In the genomic region with DNA sequence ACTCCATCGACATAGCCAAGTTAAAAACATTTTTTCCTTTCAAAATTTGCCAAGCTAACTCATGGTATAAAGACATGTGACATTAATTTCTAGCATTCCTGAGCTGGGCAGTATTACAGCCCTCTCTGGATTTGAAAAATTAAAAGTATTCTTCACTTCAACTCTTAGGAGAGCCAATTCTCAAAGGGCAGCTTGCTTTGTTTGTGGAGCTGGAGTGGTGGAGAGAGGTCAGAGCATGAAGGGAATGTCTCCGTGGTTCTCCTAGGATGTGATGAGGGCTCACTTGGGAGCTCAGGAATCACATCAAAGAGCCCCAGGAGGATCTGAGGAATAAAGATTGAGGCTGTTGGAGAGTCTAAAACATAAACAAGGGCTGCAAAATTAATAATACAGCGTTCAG, we compare ENCODE assay signal across 18 cellular contexts. TPM values are rescaled to one million over a fixed set of nuclear protein-coding genes. Genes with fewer than 3 reads are reported as not detected.
A peak's percentile ranks its signal among the peaks of the same experiment; 100 is the strongest.
DNase-seq lines count a peak whose midpoint lies in the region; ATAC-seq, FAIRE-seq and TF ChIP-seq lines count a peak whose summit lies in the region.
"Had no signal": no experiment of that assay in that cellular context is flagged by ENCODE, and none has a peak within 500 bp of the region (broad histone marks: within the 10 kb centered on the region; RNA-seq: fewer than 3 reads in every experiment).

No MANE protein-coding gene starts in this region.

- H2BK5ac ChIP-seq in IMR-90 (ENCODE audit: low read depth, low read length, poor library complexity, severe bottlenecking) = no peak overlapping the region

- in situ Hi-C loops in IMR-90 (cut with MboI; ENCODE audit: low sequenced_read_pairs) = no loop called here

- TF ChIP-seq POLR2A in IMR-90 (IDR thresholded peaks at IDR 0.05; ENCODE audit: low read depth, low read length) (no peak), body of pancreas (IDR thresholded peaks at IDR 0.05) (no peak)

- H3K9me3 ChIP-seq in IMR-90 (ENCODE audit: control insufficient read depth, insufficient read depth, low read length) (no peaks in the 10 kb centered on the region), osteoblast (ENCODE audit: low read depth, low read length) (no peaks in the 10 kb centered on the region), body of pancreas (peaks cover 0 to 6% (median 0%) of the 10 kb centered on the region in 3 donors)

- H2AFZ ChIP-seq in IMR-90 (replicated peaks; ENCODE audit: low read length, poor library complexity) (no peak overlapping the region), osteoblast (ENCODE audit: low read length) (no peak overlapping the region)
- H2AFZ ChIP-seq: GM23248 had no signal

- H3K9me1 ChIP-seq in IMR-90 (ENCODE audit: insufficient read depth, low read length) = no peaks in the 10 kb centered on the region

- peak; percentile 56 for ATAC-seq in IMR-90 (ENCODE audit: low read depth)
- ATAC-seq in body of pancreas = no peak
- ATAC-seq: HCT116, HepG2 had no signal

- no peak for TF ChIP-seq RAD21 in IMR-90 (IDR thresholded peaks at IDR 0.05; ENCODE audit: low read length)

- DNase-seq in IMR-90 = no peak
- peak; percentile 25 for DNase-seq in epidermal melanocyte (ENCODE audit: insufficient read length, low spot score)
- DNase-seq in osteoblast (ENCODE audit: insufficient read length, low spot score, missing footprints) = peak; percentile 21
- no peak for DNase-seq in urothelium cell line (ENCODE audit: low spot score)
- DNase-seq in body of pancreas = no peak
- no peak for DNase-seq in stimulated activated CD4-positive, alpha-beta T cell treated with anti-CD3 and anti-CD28 coated beads, Interleukin-4, amount 100 ng/mL, for 4 hours
- DNase-seq in NOMO-1 treated with dmso at 0.1 percent for 144 hours (lab: John Stamatoyannopoulos, UW; ENCODE audit: unreplicated experiment) = no peak
- DNase-seq: ACHN; CD4-positive, CD25-positive, alpha-beta regulatory T cell; GM23248 had no signal

- no peak overlapping the region for H4K91ac ChIP-seq in IMR-90 (ENCODE audit: insufficient read depth, low read depth, low read length)

- H2BK120ac ChIP-seq in IMR-90 (ENCODE audit: low read depth, low read length) = no peak overlapping the region

- H4K20me1 ChIP-seq in IMR-90 (ENCODE audit: insufficient read depth, low read length) = no peaks in the 10 kb centered on the region
- H4K20me1 ChIP-seq in osteoblast (ENCODE audit: insufficient read depth, low read length) = no peaks in the 10 kb centered on the region
- H4K20me1 ChIP-seq: BLaER1 treated with 17β-estradiol and CSF1 and Interleukin-3, amounts not matched to agents 10 nM and 100 nM had no signal

- CTCF ChIA-PET in IMR-90 (lab: Yijun Ruan, JAX) = no interaction called here

- TF ChIP-seq CTCF in IMR-90 (conservative IDR thresholded peaks at IDR 0.05; ENCODE audit: low read depth, low read length) = no peak
- no peak for TF ChIP-seq CTCF in osteoblast (IDR thresholded peaks at IDR 0.05; ENCODE audit: extremely low read depth, low read depth, low read length)
- TF ChIP-seq CTCF in body of pancreas (IDR thresholded peaks at IDR 0.05) = no peak

- peak; percentile 23 for FAIRE-seq in urothelium cell line (lab: Jason Lieb, UNC)
- FAIRE-seq: GM12891, H54, HepG2 had no signal

- H3K27ac ChIP-seq in IMR-90 (ENCODE audit: insufficient read depth, low read length) (no peak overlapping the region), osteoblast (ENCODE audit: low read depth, low read length) (no peak overlapping the region), body of pancreas (no peak overlapping the region)
- H3K27ac ChIP-seq: BLaER1 treated with 17β-estradiol and CSF1 and Interleukin-3, amounts not matched to agents 10 nM and 100 nM; GM23248 had no signal

- intact Hi-C loops in IMR-90 (cut with micrococcal nuclease) = no loop called here
- intact Hi-C loops in body of pancreas (cut with DNase I) = no loop called here

- no peak overlapping the region for H3K14ac ChIP-seq in IMR-90 (replicated peaks; ENCODE audit: low read depth, low read length)

- no peak overlapping the region for H2AK5ac ChIP-seq in IMR-90 (ENCODE audit: low read depth, low read length)

- H3K23ac ChIP-seq in IMR-90 (ENCODE audit: low read depth, low read length) = no peak overlapping the region

- H3K79me2 ChIP-seq in osteoblast (ENCODE audit: insufficient read depth, low read length) = no peaks in the 10 kb centered on the region

- no peak overlapping the region for H2BK20ac ChIP-seq in IMR-90 (ENCODE audit: low read depth, low read length)

- POLR2A ChIA-PET in IMR-90 (lab: Charles Lee; ENCODE audit: unreplicated experiment) = no interaction called here

- H3K79me1 ChIP-seq in IMR-90 (ENCODE audit: low read depth in 1 of 2, low read length in 2 of 2) = no peaks in the 10 kb centered on the region

- H3K56ac ChIP-seq in IMR-90 (ENCODE audit: extremely low read depth, insufficient read depth, low read length) = no peak overlapping the region

- H2AK9ac ChIP-seq in IMR-90 (replicated peaks; ENCODE audit: low read depth, low read length, poor library complexity) = no peak overlapping the region

- H3K4ac ChIP-seq in IMR-90 (ENCODE audit: low read depth, low read length) = no peak overlapping the region

- WGBS in IMR-90 (ENCODE audit: extremely low coverage in 2 of 2, insufficient read length in 1 of 2), 2 experiments = no CpG with 5 or more reads among the region's 3 CpGs
- 58 to 65% methylated on average over 3 of the region's 3 CpGs for WGBS in body of pancreas, 2 donors

- H4K5ac ChIP-seq in IMR-90 (ENCODE audit: low read depth, low read length) = no peak overlapping the region

- H3K4me1 ChIP-seq in IMR-90 (ENCODE audit: control insufficient read depth, insufficient read depth, low read length) = no peaks in the 10 kb centered on the region
- H3K4me1 ChIP-seq in osteoblast (ENCODE audit: insufficient read depth, low read length) = no peaks in the 10 kb centered on the region
- no peaks in the 10 kb centered on the region for H3K4me1 ChIP-seq in body of pancreas

- H4K8ac ChIP-seq in IMR-90 (ENCODE audit: low read depth in 2 of 2, low read length in 2 of 2) = no peak overlapping the region

- no peak overlapping the region for H2BK15ac ChIP-seq in IMR-90 (ENCODE audit: low read depth, low read length)

- no TSS peak for BruUV-seq in IMR-90 (replicated peaks; lab: Mats Ljungman, UMichigan)

- H3K27me3 ChIP-seq in IMR-90 (ENCODE audit: control insufficient read depth, insufficient read depth, low read length) (peaks cover 2% of the 10 kb centered on the region), osteoblast (ENCODE audit: insufficient read depth, low read length) (no peaks in the 10 kb centered on the region), body of pancreas (no peaks in the 10 kb centered on the region)
- H3K27me3 ChIP-seq: BLaER1 treated with 17β-estradiol and CSF1 and Interleukin-3, amounts not matched to agents 10 nM and 100 nM had no signal

- H3K4me3 ChIP-seq in IMR-90 (ENCODE audit: insufficient read depth, low read depth, low read length) = no peak overlapping the region
- H3K4me3 ChIP-seq in osteoblast (ENCODE audit: insufficient read depth, low read length) = no peak overlapping the region
- no peak overlapping the region for H3K4me3 ChIP-seq in body of pancreas
- H3K4me3 ChIP-seq: BLaER1 treated with 17β-estradiol and CSF1 and Interleukin-3, amounts not matched to agents 10 nM and 100 nM; GM23248 had no signal

- no peak overlapping the region for H3K9ac ChIP-seq in IMR-90 (ENCODE audit: low read depth, low read length)
- H3K9ac ChIP-seq: BLaER1 treated with 17β-estradiol and CSF1 and Interleukin-3, amounts not matched to agents 10 nM and 100 nM; GM23248 had no signal

- dilution Hi-C loops in IMR-90 (cut with HindIII; ENCODE audit: low sequenced_read_pairs, unreplicated experiment) = no loop called here

- H3K18ac ChIP-seq in IMR-90 (ENCODE audit: low read depth, low read length) = no peak overlapping the region

- H3K4me2 ChIP-seq in IMR-90 (ENCODE audit: low read depth, low read length) (no peak overlapping the region), osteoblast (ENCODE audit: insufficient read depth, low read length) (no peak overlapping the region)
- H3K4me2 ChIP-seq: BLaER1 treated with 17β-estradiol and CSF1 and Interleukin-3, amounts not matched to agents 10 nM and 100 nM had no signal

- H3K36me3 ChIP-seq in IMR-90 (ENCODE audit: control insufficient read depth, insufficient read depth, low read length) (no peaks in the 10 kb centered on the region), osteoblast (ENCODE audit: insufficient read depth, low read length) (no peaks in the 10 kb centered on the region), body of pancreas (replicated peaks in 1 of 2; ENCODE audit: insufficient read depth in 1 of 2, low read depth in 2 of 2) (no peaks in the 10 kb centered on the region)
- H3K36me3 ChIP-seq: BLaER1 treated with 17β-estradiol and CSF1 and Interleukin-3, amounts not matched to agents 10 nM and 100 nM had no signal

TF ChIP-seq in IMR-90, 13 proteins besides CTCF, POLR2A, EP300 and RAD21:
- no peak for TF ChIP-seq FOS (IDR thresholded peaks at IDR 0.05; ENCODE audit: low read depth, low read length)
- no peak for TF ChIP-seq NFE2L2 (IDR thresholded peaks at IDR 0.05; ENCODE audit: low read depth, low read length)
- TF ChIP-seq MXI1 (IDR thresholded peaks at IDR 0.05; ENCODE audit: borderline replicate concordance, low read depth, low read length) = no peak
- TF ChIP-seq CHD1 (IDR thresholded peaks at IDR 0.05; ENCODE audit: low read depth, low read length) = no peak
TF ChIP-seq in IMR-90: peak in this region for 0.

RNA-seq across cellular contexts. Expression of a gene that starts 46.9 kb away (rescaled TPM):
- not detected in 2 replicates for total RNA-seq in IMR-90 (2012; rRNA removed)
- polyA plus RNA-seq in IMR-90 (2012; rRNA removed) = not detected in 2 replicates
- not detected in 2 replicates for polyA plus RNA-seq in IMR-90 (2012; cell fraction: cytosol; rRNA removed)
- 0.01 and 0.15 TPM in 2 replicates for polyA plus RNA-seq in IMR-90 (2012; cell fraction: nucleus; rRNA removed; ENCODE audit: low replicate concordance)
- not detected in 2 replicates for total RNA-seq in osteoblast
- 1 to 10 TPM in 1 of 2 donors, under 1 TPM in 1; 0.26 to 1.3 TPM for total RNA-seq in body of pancreas
- total RNA-seq: A172, Daoy, G401, GM23248, HepG2 had no signal
- polyA plus RNA-seq: GM23248, HepG2 had no signal

Comparison
In these comparisons a context has a peak if more than half of its experiments do, and no peak if none do; other contexts are left out.
1. DNase-seq: peak in epidermal melanocyte (single experiment) and osteoblast (single experiment); none in IMR-90 (single experiment), urothelium cell line (single experiment), body of pancreas (0 of 4), stimulated activated CD4-positive, alpha-beta T cell treated with anti-CD3 and anti-CD28 coated beads, Interleukin-4, amount 100 ng/mL, for 4 hours (0 of 2) and NOMO-1 treated with dmso at 0.1 percent for 144 hours (single experiment).